8 cellular contexts compared by ENCODE assay signal in the genomic region with DNA sequence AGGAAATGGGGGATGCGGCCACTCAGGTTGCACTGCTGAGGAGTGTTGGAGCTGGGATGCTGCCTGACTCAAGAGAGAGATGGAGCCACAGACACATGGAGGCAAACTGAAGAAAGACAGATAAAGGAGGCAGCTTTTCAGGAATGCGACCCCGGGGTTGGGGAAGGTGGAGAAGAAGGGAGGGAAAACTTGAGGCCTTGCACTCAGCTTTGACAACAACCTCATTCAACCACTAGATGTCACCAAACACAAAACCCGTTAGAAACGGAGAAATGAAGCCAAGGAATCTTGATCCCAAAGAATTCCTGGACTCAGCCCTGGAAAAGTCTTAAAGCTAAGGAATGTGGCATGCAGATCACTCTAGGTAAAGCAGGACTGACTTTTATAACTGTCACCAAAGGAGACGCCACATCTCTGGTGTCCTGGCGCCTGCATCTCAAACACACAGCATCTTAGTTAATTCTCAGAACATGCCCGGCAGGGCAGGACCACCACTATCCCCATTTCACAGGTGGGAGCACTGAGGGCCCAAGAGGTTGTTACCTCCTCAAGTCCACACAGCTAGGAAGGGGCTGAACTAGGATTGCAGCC. TPM values are rescaled to one million over a fixed set of nuclear protein-coding genes. Genes with fewer than 3 reads are reported as not detected.
A peak's percentile ranks its signal among the peaks of the same experiment; 100 is the strongest.
DNase-seq lines count a peak whose midpoint lies in the region; ATAC-seq, FAIRE-seq and TF ChIP-seq lines count a peak whose summit lies in the region.

No MANE protein-coding gene starts in this region.

- H3K27me3 ChIP-seq in bronchial epithelial cell (ENCODE audit: control insufficient read depth, insufficient read depth, low read length) = no peaks in the 10 kb centered on the region

- no peak overlapping the region for H3K4me3 ChIP-seq in bronchial epithelial cell (ENCODE audit: low read depth, low read length)

- H3K4me3 Mint-ChIP-seq in activated naive CD8-positive, alpha-beta T cell treated with anti-CD3 and anti-CD28 coated beads, Interleukin-2, amount 50 U/mL, for 24 hours = no peak overlapping the region

- H3K9me3 Mint-ChIP-seq in activated naive CD8-positive, alpha-beta T cell treated with anti-CD3 and anti-CD28 coated beads, Interleukin-2, amount 50 U/mL, for 24 hours = no peaks in the 10 kb centered on the region

- peak; percentile 5 to 56 (median 51) for DNase-seq in NCI-H1417 (lab: John Stamatoyannopoulos, UW)
- DNase-seq in NCI-H1417 treated with DMSO at 0.1 percent for 48 hours (lab: John Stamatoyannopoulos, UW) = no peak
- peak; percentile 25 for DNase-seq in NCI-H1048 (lab: John Stamatoyannopoulos, UW)
- peak; percentile 62 for DNase-seq in bronchial epithelial cell (ENCODE audit: low read depth)
- peak; percentile 90 for DNase-seq in left kidney (ENCODE audit: low read depth, low spot score)
- DNase-seq in activated naive CD8-positive, alpha-beta T cell treated with anti-CD3 and anti-CD28 coated beads, Interleukin-2, amount 50 U/mL, for 24 hours = no peak
- DNase-seq in stimulated activated CD8-positive, alpha-beta memory T cell treated with anti-CD3 and anti-CD28 coated beads, Interleukin-4, amount 100 ng/mL, for 48 hours = no peak
- no peak for DNase-seq in NCI-H128 (lab: John Stamatoyannopoulos, UW; ENCODE audit: unreplicated experiment)

- no peaks in the 10 kb centered on the region for H3K4me1 Mint-ChIP-seq in activated naive CD8-positive, alpha-beta T cell treated with anti-CD3 and anti-CD28 coated beads, Interleukin-2, amount 50 U/mL, for 24 hours

- H3K36me3 Mint-ChIP-seq in activated naive CD8-positive, alpha-beta T cell treated with anti-CD3 and anti-CD28 coated beads, Interleukin-2, amount 50 U/mL, for 24 hours (ENCODE audit: low read depth) = no peaks in the 10 kb centered on the region

- H3K27me3 Mint-ChIP-seq in activated naive CD8-positive, alpha-beta T cell treated with anti-CD3 and anti-CD28 coated beads, Interleukin-2, amount 50 U/mL, for 24 hours = peaks cover 12% of the 10 kb centered on the region

- ATAC-seq in activated naive CD8-positive, alpha-beta T cell treated with anti-CD3 and anti-CD28 coated beads, Interleukin-2, amount 50 U/mL, for 24 hours = no peak

- no peak overlapping the region for H3K27ac Mint-ChIP-seq in activated naive CD8-positive, alpha-beta T cell treated with anti-CD3 and anti-CD28 coated beads, Interleukin-2, amount 50 U/mL, for 24 hours

- TF ChIP-seq CTCF in bronchial epithelial cell (IDR thresholded peaks at IDR 0.05; ENCODE audit: insufficient read depth, low read length, severe bottlenecking) = peak; percentile 83

- FAIRE-seq in bronchial epithelial cell (lab: Jason Lieb, UNC) = no peak

- H3K36me3 ChIP-seq in bronchial epithelial cell (ENCODE audit: control insufficient read depth, insufficient read depth, low read length) = no peaks in the 10 kb centered on the region

RNA-seq across cellular contexts. Expression of a gene that starts 59.6 kb away (rescaled TPM):
- total RNA-seq in bronchial epithelial cell = 1.2 and 2.6 TPM in 2 replicates

Comparison
In these comparisons a context has a peak if more than half of its experiments do, and no peak if none do; other contexts are left out.
1. DNase-seq: peak in NCI-H1417 (3 of 3), NCI-H1048 (single experiment), bronchial epithelial cell (single experiment) and left kidney (single experiment); none in NCI-H1417 treated with DMSO at 0.1 percent for 48 hours (single experiment), activated naive CD8-positive, alpha-beta T cell treated with anti-CD3 and anti-CD28 coated beads, Interleukin-2, amount 50 U/mL, for 24 hours (single experiment), stimulated activated CD8-positive, alpha-beta memory T cell treated with anti-CD3 and anti-CD28 coated beads, Interleukin-4, amount 100 ng/mL, for 48 hours (single experiment) and NCI-H128 (single experiment).